23 cellular contexts compared by ENCODE assay signal in genomic region chr9:134912126-134912840, GRCh38. TPM values are rescaled to one million over a fixed set of nuclear protein-coding genes. Genes with fewer than 3 reads are reported as not detected.
"Had no signal": no experiment of that assay in that cellular context is flagged by ENCODE, and none has a peak within 500 bp of the region (broad histone marks: within the 10 kb centered on the region; RNA-seq: fewer than 3 reads in every experiment).

No MANE protein-coding gene starts in this region.

- H3K4me1 ChIP-seq: gastroesophageal sphincter, transverse colon had no signal

- H3K4me3 ChIP-seq: gastroesophageal sphincter, heart right ventricle, transverse colon had no signal

- ATAC-seq: esophagus mucosa; gastroesophageal sphincter; heart right ventricle; left ventricle myocardium superior; naive thymus-derived CD4-positive, alpha-beta T cell; stimulated activated naive CD8-positive, alpha-beta T cell treated with anti-CD3 and anti-CD28 coated beads, Interleukin-15, Interleukin-2, amounts not matched to agents 100 U/mL and 50 U/mL, for 24 hours had no signal

- H3K9me3 ChIP-seq: gastroesophageal sphincter, heart right ventricle, transverse colon had no signal

- DNase-seq: activated CD4-positive, alpha-beta memory T cell treated with anti-CD3 and anti-CD28 coated beads, Interleukin-2, amount 10 ng/mL, durations not matched to agents 7 days and 5 days; activated CD4-positive, alpha-beta T cell treated with anti-CD3 and anti-CD28 coated beads for 48 hours; activated CD4-positive, CD25-positive, alpha-beta regulatory T cell; activated naive CD4-positive, alpha-beta T cell treated with anti-CD3 and anti-CD28 coated beads, Interleukin-2, amount 10 ng/mL, durations not matched to agents 7 days and 5 days; activated naive CD8-positive, alpha-beta T cell treated with anti-CD3 and anti-CD28 coated beads, Interleukin-2, amount 50 U/mL, for 24 hours; activated T-cell treated with anti-CD3 and anti-CD28 coated beads, Interleukin-2, amount 50 U/mL, for 24 hours; anterior cingulate cortex; central memory CD4-positive, alpha-beta T cell; cortex of kidney; effector CD8-positive, alpha-beta T cell; heart right ventricle; kidney glomerular epithelial cell; left ventricle myocardium superior; mesenchymal stem cell; naive thymus-derived CD4-positive, alpha-beta T cell; stimulated activated naive CD8-positive, alpha-beta T cell treated with anti-CD3 and anti-CD28 coated beads, Interleukin-15, Interleukin-2, amounts not matched to agents 100 U/mL and 50 U/mL, for 24 hours; T1000; transverse colon had no signal

- H3K36me3 ChIP-seq: gastroesophageal sphincter, transverse colon had no signal

- H3K27ac ChIP-seq: gastroesophageal sphincter, heart right ventricle, transverse colon had no signal

RNA-seq across cellular contexts. Expression of gene FCN1, which starts 5.4 kb away (rescaled TPM):
- total RNA-seq: activated CD4-positive, alpha-beta memory T cell treated with anti-CD3 and anti-CD28 coated beads, Interleukin-2, amount 10 ng/mL, durations not matched to agents 7 days and 5 days; activated T-helper 2 cell treated with anti-CD3 and anti-CD28 coated beads, Interferon-gamma antibody, Interleukin-2, Interleukin-4, amounts not matched to agents 10 μg/mL and 5 μg/mL and 100 μg/mL, durations not matched to agents 14 hours and 24 hours and 36 hours; T-helper 1 cell treated with Interleukin-12 subunit alpha and Interleukin-12 subunit beta and Interleukin-4 antibody, amounts not matched to agents 30 ng/mL and 1 ng/mL, for 36 hours had no signal

RNA-seq across cellular contexts. Expression of gene FCN2, which starts 31.7 kb away (rescaled TPM):
- total RNA-seq: activated CD4-positive, alpha-beta memory T cell treated with anti-CD3 and anti-CD28 coated beads, Interleukin-2, amount 10 ng/mL, durations not matched to agents 7 days and 5 days; activated T-helper 2 cell treated with anti-CD3 and anti-CD28 coated beads, Interferon-gamma antibody, Interleukin-2, Interleukin-4, amounts not matched to agents 10 μg/mL and 5 μg/mL and 100 μg/mL, durations not matched to agents 14 hours and 24 hours and 36 hours; gastroesophageal sphincter; left ventricle myocardium superior; naive thymus-derived CD4-positive, alpha-beta T cell; posterior vena cava; T-helper 1 cell treated with Interleukin-12 subunit alpha and Interleukin-12 subunit beta and Interleukin-4 antibody, amounts not matched to agents 30 ng/mL and 1 ng/mL, for 36 hours; transverse colon had no signal
